8 cellular contexts compared by ENCODE assay signal in genomic region chr9:105244274-105244995, GRCh38. TPM values are rescaled to one million over a fixed set of nuclear protein-coding genes. Genes with fewer than 3 reads are reported as not detected.
DNase-seq lines count a peak whose midpoint lies in the region; ATAC-seq and TF ChIP-seq lines count a peak whose summit lies in the region.

TSS of gene SLC44A1 (plus strand) at chr9:105244651. CDS start at chr9:105244869, 218 bp downstream.

- H3K36me3 Mint-ChIP-seq in mesothelial cell of epicardium: no peaks in the 10 kb centered on the region

- peak; percentile 88 for ATAC-seq in GM21390 (IDR thresholded peaks at IDR 0.05; ENCODE audit: unreplicated experiment)

- no peaks in the 10 kb centered on the region for H3K27me3 Mint-ChIP-seq in mesothelial cell of epicardium (ENCODE audit: low read depth)

- peak within 1 kb of the TSS; percentile 95 for H3K27ac Mint-ChIP-seq in mesothelial cell of epicardium

- H3K4me1 Mint-ChIP-seq in mesothelial cell of epicardium: peaks cover 66% of the 10 kb centered on the region

- H3K9me3 Mint-ChIP-seq in mesothelial cell of epicardium: no peaks in the 10 kb centered on the region

- in situ Hi-C loops in Caki2 (cut with HindIII; ENCODE audit: low pct_unique_long_range_greater_than_20kb, low sequenced_read_pairs) (no loop called here), endometrial microvascular endothelial cells (cut with HindIII; ENCODE audit: inconsistent ontology term, low pct_unique_long_range_greater_than_20kb, low sequenced_read_pairs) (no loop called here)

- DNase-seq in Caki2 (ENCODE audit: low read depth) (peak; percentile 96), HUDEP-2 (lab: John Stamatoyannopoulos, UW; ENCODE audit: unreplicated experiment in 76 of 76) (peak in 75 of 76 experiments; percentile 31 to 96 (median 91)), NOMO-1 treated with dmso at 0.1 percent for 144 hours (lab: John Stamatoyannopoulos, UW; ENCODE audit: unreplicated experiment) (peak; percentile 97), mesothelial cell of epicardium (ENCODE audit: low spot score in 2 of 2, unreplicated experiment in 2 of 2) (peak; percentile 91 to 94)
- peak; percentile 92 for DNase-seq in activated CD8-positive, alpha-beta memory T cell treated with anti-CD3 and anti-CD28 coated beads, Interleukin-2, amount 50 U/mL, for 4 hours
- DNase-seq in stimulated activated CD8-positive, alpha-beta memory T cell treated with anti-CD3 and anti-CD28 coated beads, Interleukin-15, amount 100 ng/mL, for 4 hours (ENCODE audit: low read depth in 2 of 2): peak; percentile 83

- peak within 1 kb of the TSS; percentile 91 for H3K4me3 Mint-ChIP-seq in mesothelial cell of epicardium

- TF ChIP-seq CTCF in mesothelial cell of epicardium (IDR thresholded peaks at IDR 0.05; ENCODE audit: unreplicated experiment): no peak

RNA-seq across cellular contexts. Expression of gene SLC44A1, which starts in this region (rescaled TPM):
- total RNA-seq in Caki2 (2014; rRNA removed; shearing (Covaris generic); ENCODE audit: low replicate concordance): 19.6 and 35.6 TPM in 2 replicates
- total RNA-seq in endometrial microvascular endothelial cells (ENCODE audit: inconsistent ontology term) (63.2 TPM), mesothelial cell of epicardium (47.5 to 49.0 TPM (median 48.5 TPM) in 3 replicates)

Comparison
In these comparisons a context has a peak if more than half of its experiments do, and no peak if none do; other contexts are left out.
1. Peak in every context shown above with its lines: DNase-seq and ATAC-seq.